21 cellular contexts compared by ENCODE assay signal in the genomic region with DNA sequence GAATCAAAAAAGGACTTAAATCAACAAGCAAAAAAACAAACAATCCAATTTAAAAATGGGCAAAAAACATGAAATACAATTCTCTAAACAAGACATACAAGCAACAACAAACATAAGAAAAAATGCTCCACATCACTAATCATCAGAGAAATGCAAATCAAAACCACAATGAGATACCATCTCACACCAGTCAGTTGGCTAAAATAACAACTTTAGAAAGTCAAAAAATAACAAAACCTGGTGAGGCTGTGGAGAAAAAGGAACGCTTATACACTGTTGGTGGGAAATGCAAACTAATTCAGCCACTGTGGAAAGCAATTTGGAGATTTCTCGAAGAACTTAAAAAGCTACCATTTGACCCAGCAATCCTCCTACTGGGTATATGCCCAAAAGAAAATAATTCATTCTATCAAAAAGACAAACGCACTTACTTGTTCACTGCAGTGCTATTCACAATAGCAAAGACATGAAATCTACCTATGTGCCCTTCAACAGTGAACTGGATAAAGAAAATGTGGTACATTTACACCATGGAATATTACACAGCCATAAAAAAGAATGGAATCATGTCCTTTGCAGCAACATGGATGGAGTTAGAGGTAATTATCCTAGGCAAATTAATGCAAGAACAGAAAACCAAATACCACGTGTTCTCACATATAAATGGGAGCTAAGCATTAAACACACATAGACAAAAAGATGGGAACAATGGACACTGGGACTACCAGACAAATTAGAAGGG. TPM values are rescaled to one million over a fixed set of nuclear protein-coding genes. Genes with fewer than 3 reads are reported as not detected.
DNase-seq lines count a peak whose midpoint lies in the region; ATAC-seq, FAIRE-seq and TF ChIP-seq lines count a peak whose summit lies in the region.
"Had no signal": no experiment of that assay in that cellular context is flagged by ENCODE, and none has a peak within 500 bp of the region (broad histone marks: within the 10 kb centered on the region; RNA-seq: fewer than 3 reads in every experiment).

No MANE protein-coding gene starts in this region.

- in situ Hi-C loops in HepG2 (cut with HindIII; ENCODE audit: extremely low pct_ligation_motif_present, low pct_unique_long_range_greater_than_20kb) (no loop called here), GM13977 (cut with MboI; ENCODE audit: low pct_unique_long_range_greater_than_20kb, low sequenced_read_pairs, unreplicated experiment) (no loop called here)

- no TSS peak for BruUV-seq in HepG2 (replicated peaks; lab: Mats Ljungman, UMichigan)

- intact Hi-C loops in HepG2 (cut with micrococcal nuclease; ENCODE audit: unreplicated experiment) = no loop called here
- intact Hi-C loops in right lobe of liver (cut with DNase I) = no loop called here

- H3K27ac ChIP-seq in HepG2 (ENCODE audit: extremely low read length, insufficient read depth, low read length) (no peak overlapping the region), right lobe of liver (no peak overlapping the region)
- H3K27ac ChIP-seq: HL-60, PC-9 had no signal

- 5% methylated on average over 4 of the region's 4 CpGs for WGBS in HepG2 (ENCODE audit: low lambda C conversion rate)
- WGBS in right lobe of liver (ENCODE audit: insufficient coverage, low coverage, low lambda C conversion rate, missing lambda C conversion rate) = 65% methylated on average over 4 of the region's 4 CpGs

- no peak overlapping the region for H2AFZ ChIP-seq in HepG2 (ENCODE audit: low read length)
- H2AFZ ChIP-seq: GM23338, PC-9 had no signal

- no peak for FAIRE-seq in HepG2 (lab: Jason Lieb, UNC)
- FAIRE-seq: GM12878 had no signal

- no peak for TF ChIP-seq RAD21 in HepG2 (CRISPR knock-in tag; IDR thresholded peaks at IDR 0.05)

- H3K4me1 ChIP-seq in HepG2 (ENCODE audit: insufficient read depth, low read length) (no peaks in the 10 kb centered on the region), right lobe of liver (no peaks in the 10 kb centered on the region)
- H3K4me1 ChIP-seq: BE2C had no signal

- CTCF ChIA-PET in HepG2 (lab: Yijun Ruan, JAX; ENCODE audit: low intra/inter-chr PET ratio, low total read pairs) = no interaction called here

- no peak for TF ChIP-seq CTCF in HepG2 (CRISPR knock-in tag; IDR thresholded peaks at IDR 0.05)
- TF ChIP-seq CTCF in right lobe of liver (IDR thresholded peaks at IDR 0.05) = no peak
- no peak for TF ChIP-seq CTCF in GM13977 (IDR thresholded peaks at IDR 0.05; ENCODE audit: extremely low read depth, insufficient read depth, missing control alignments)

- H3K4me3 ChIP-seq in HepG2 (replicated peaks in 1 of 3; ENCODE audit: insufficient read depth in 1 of 3, low read depth in 2 of 3, low read length in 3 of 3) = no peak overlapping the region
- no peak overlapping the region for H3K4me3 ChIP-seq in right lobe of liver
- H3K4me3 ChIP-seq: GM12878, GM23338, PC-9 had no signal

- H3K27me3 ChIP-seq in HepG2 (ENCODE audit: control insufficient read depth in 1 of 2, insufficient read depth in 2 of 2, low read length in 2 of 2) (no peaks in the 10 kb centered on the region), right lobe of liver (no peaks in the 10 kb centered on the region)
- H3K27me3 ChIP-seq: BE2C had no signal

- TF ChIP-seq EP300 in HepG2 (IDR thresholded peaks at IDR 0.05; ENCODE audit: low read depth in 2 of 2, low read length in 2 of 2) = no peak
- TF ChIP-seq EP300 in HepG2 (CRISPR knock-in tag; IDR thresholded peaks at IDR 0.05; ENCODE audit: borderline replicate concordance) = no peak

- ATAC-seq in HepG2 (no peak), right lobe of liver (no peak), HG03378 (IDR thresholded peaks at IDR 0.05; ENCODE audit: unreplicated experiment) (peak; percentile 62), GM19324 (IDR thresholded peaks at IDR 0.05; ENCODE audit: low FRiP score, unreplicated experiment) (no peak)
- ATAC-seq: GM12878, GM23338 had no signal

- H3K9me3 ChIP-seq in HepG2 (ENCODE audit: low read length) (peaks cover 49% of the 10 kb centered on the region), right lobe of liver (no peaks in the 10 kb centered on the region)
- H3K9me3 ChIP-seq: BE2C had no signal

- no peak overlapping the region for H3K9ac ChIP-seq in HepG2 (ENCODE audit: insufficient read depth, low read depth, low read length)

- H3K79me2 ChIP-seq in HepG2 (ENCODE audit: insufficient read depth, low read length) = no peaks in the 10 kb centered on the region

- TF ChIP-seq POLR2A in HepG2 (IDR thresholded peaks at IDR 0.05; ENCODE audit: insufficient read depth in 1 of 2, low read depth in 2 of 2, low read length in 2 of 2) (no peak), right lobe of liver (IDR thresholded peaks at IDR 0.05) (no peak)

- POLR2A ChIA-PET in HepG2 (lab: Yijun Ruan, JAX) = no interaction called here

- H3K36me3 ChIP-seq in HepG2 (replicated peaks in 1 of 2; ENCODE audit: control insufficient read depth in 1 of 2, insufficient read depth in 2 of 2, low read length in 2 of 2) (no peaks in the 10 kb centered on the region), right lobe of liver (no peaks in the 10 kb centered on the region)
- H3K36me3 ChIP-seq: BE2C had no signal

- DNase-seq in HepG2 (ENCODE audit: low spot score) = no peak
- no peak for DNase-seq in right lobe of liver
- peak; percentile 70 for DNase-seq in astrocyte of the hippocampus (ENCODE audit: low read depth, low spot score)
- DNase-seq in GM13977 (ENCODE audit: low spot score) = no peak
- no peak for DNase-seq in NCI-H2227 (lab: John Stamatoyannopoulos, UW; ENCODE audit: unreplicated experiment)
- DNase-seq in GOT3 (lab: John Stamatoyannopoulos, UW) = no peak
- DNase-seq: BE2C; CD4-positive, CD25-positive, alpha-beta regulatory T cell; COR-L47; DMS153; Kasumi-1; NCI-H1105; NCI-H1694 treated with DMSO at 0.1 percent for 48 hours; NCI-H510A; PC-9 had no signal

- no peak overlapping the region for H3K4me2 ChIP-seq in HepG2 (ENCODE audit: low read depth, low read length)
- H3K4me2 ChIP-seq: GM23338, PC-9 had no signal

- H4K20me1 ChIP-seq in HepG2 (ENCODE audit: insufficient read depth, low read length) = no peaks in the 10 kb centered on the region

TF ChIP-seq in HepG2, 621 proteins besides CTCF, POLR2A, EP300 and RAD21 (continues in another document):
- TF ChIP-seq PLRG1 (conservative IDR thresholded peaks at IDR 0.05) = 0 out of 2 replicates have a peak, but pooled peaks have one; percentile 40
- TF ChIP-seq, protein P1, sequence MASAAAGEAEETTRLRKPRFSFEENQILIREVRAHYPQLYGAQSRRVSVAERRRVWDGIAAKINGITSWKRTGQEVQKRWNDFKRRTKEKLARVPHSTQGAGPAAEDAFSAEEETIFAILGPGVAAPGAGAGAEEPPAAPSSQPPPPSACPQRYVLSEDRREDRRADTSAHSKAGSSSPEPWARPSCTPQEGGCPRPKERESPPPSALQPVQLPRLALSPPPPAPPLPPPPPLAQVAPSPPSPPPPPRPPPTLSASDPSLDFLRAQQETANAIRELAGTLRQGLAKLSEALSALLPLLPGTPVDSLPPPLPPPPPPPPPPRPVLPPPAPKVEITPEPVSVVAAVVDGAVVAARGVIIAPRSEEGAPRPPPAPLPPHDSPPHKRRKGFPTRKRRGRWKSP (CRISPR knock-in tag; IDR thresholded peaks at IDR 0.05) = no peak
- TF ChIP-seq, protein P2, sequence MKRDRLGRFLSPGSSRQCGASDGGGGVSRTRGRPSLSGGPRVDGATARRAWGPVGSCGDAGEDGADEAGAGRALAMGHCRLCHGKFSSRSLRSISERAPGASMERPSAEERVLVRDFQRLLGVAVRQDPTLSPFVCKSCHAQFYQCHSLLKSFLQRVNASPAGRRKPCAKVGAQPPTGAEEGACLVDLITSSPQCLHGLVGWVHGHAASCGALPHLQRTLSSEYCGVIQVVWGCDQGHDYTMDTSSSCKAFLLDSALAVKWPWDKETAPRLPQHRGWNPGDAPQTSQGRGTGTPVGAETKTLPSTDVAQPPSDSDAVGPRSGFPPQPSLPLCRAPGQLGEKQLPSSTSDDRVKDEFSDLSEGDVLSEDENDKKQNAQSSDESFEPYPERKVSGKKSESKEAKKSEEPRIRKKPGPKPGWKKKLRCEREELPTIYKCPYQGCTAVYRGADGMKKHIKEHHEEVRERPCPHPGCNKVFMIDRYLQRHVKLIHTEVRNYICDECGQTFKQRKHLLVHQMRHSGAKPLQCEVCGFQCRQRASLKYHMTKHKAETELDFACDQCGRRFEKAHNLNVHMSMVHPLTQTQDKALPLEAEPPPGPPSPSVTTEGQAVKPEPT (CRISPR knock-in tag; IDR thresholded peaks at IDR 0.05; ENCODE audit: low read depth) = no peak
- no peak for TF ChIP-seq MIER3 (CRISPR knock-in tag; IDR thresholded peaks at IDR 0.05; ENCODE audit: borderline replicate concordance)
- no peak for TF ChIP-seq ZNF274 (CRISPR knock-in tag; IDR thresholded peaks at IDR 0.05)
- TF ChIP-seq, protein P3, sequence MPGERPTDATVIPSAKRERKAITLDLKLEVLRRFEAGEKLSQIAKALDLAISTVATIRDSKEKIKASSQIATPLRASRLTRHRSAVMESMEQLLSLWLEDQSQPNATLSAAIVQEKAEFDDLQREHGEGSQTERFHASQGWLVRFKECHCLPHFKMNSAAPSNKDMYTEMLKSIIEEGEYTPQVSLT (CRISPR knock-in tag; IDR thresholded peaks at IDR 0.05; ENCODE audit: borderline replicate concordance, low read depth) = no peak

RNA-seq across cellular contexts. Expression of a gene that starts 26.9 kb away (rescaled TPM):
- total RNA-seq in HepG2 (2016; rRNA removed; fragmentation: Illumina TruSeq; extraction: Trizol) (0.22 and 0.41 TPM in 2 replicates), right lobe of liver (1 to 10 TPM in 5 of 6 experiments, under 1 TPM in 1; 0.74 to 6.2 (median 2.2) TPM)
- total RNA-seq in HepG2 (2016; cell fraction: cytosol; rRNA removed; fragmentation: Illumina TruSeq; extraction: Trizol; ENCODE audit: low read depth) = 0.18 and 0.61 TPM in 2 replicates
- total RNA-seq in HepG2 (2016; cell fraction: insoluble cytoplasmic fraction; rRNA removed; fragmentation: Illumina TruSeq; extraction: Trizol) = 0.22 and 0.34 TPM in 2 replicates
- total RNA-seq in HepG2 (2016; cell fraction: membrane; rRNA removed; fragmentation: Illumina TruSeq; extraction: Trizol) = 0.10 and 0.25 TPM in 2 replicates
- 0.50 and 0.65 TPM in 2 replicates for total RNA-seq in HepG2 (2016; cell fraction: nucleus; rRNA removed; fragmentation: Illumina TruSeq; extraction: Trizol)
- 1.3 TPM in 2 replicates for polyA plus RNA-seq in HepG2 (2011; rRNA removed)
- polyA plus RNA-seq in HepG2 (2011; cell fraction: cytosol; rRNA removed) = 0.66 and 0.73 TPM in 2 replicates
- polyA plus RNA-seq in HepG2 (2011; cell fraction: nucleus; rRNA removed) = 1.9 and 2.5 TPM in 2 replicates
- polyA plus RNA-seq in HepG2 (2012) = 0.72 and 0.75 TPM in 2 replicates
- 0.09 and 0.10 TPM in 2 replicates for polyA plus RNA-seq in HepG2 (2016; cell fraction: cytosol; fragmentation: Illumina TruSeq; extraction: Trizol; ENCODE audit: low read depth)
- polyA plus RNA-seq in HepG2 (2016; cell fraction: insoluble cytoplasmic fraction; fragmentation: Illumina TruSeq; extraction: Trizol; ENCODE audit: low read depth) = 0.32 and 0.38 TPM in 2 replicates
- 0.10 TPM in 1 of 2 replicates, not detected in the other for polyA plus RNA-seq in HepG2 (2016; cell fraction: membrane; fragmentation: Illumina TruSeq; extraction: Trizol; ENCODE audit: low read depth)
- polyA plus RNA-seq in HepG2 (2016; cell fraction: nucleus; fragmentation: Illumina TruSeq; extraction: Trizol; ENCODE audit: insufficient read depth, low read depth) = 0.43 and 1.0 TPM in 2 replicates
- polyA minus RNA-seq in HepG2 (2011; rRNA and poly(A)+ RNA removed; ENCODE audit: low replicate concordance) = 4.2 TPM in 1 of 2 replicates, not detected in the other
- polyA minus RNA-seq in HepG2 (2011; cell fraction: cytosol; rRNA and poly(A)+ RNA removed) = 1.7 and 2.5 TPM in 2 replicates
- polyA minus RNA-seq in HepG2 (2011; cell fraction: nucleus; rRNA and poly(A)+ RNA removed) = 7.3 and 8.1 TPM in 2 replicates
- total RNA-seq: CD4-positive, CD25-positive, alpha-beta regulatory T cell; T-helper 1 cell treated with Interleukin-12 subunit alpha and Interleukin-12 subunit beta and Interleukin-4 antibody, amounts not matched to agents 30 ng/mL and 1 ng/mL, for 36 hours had no signal
- polyA plus RNA-seq: CD4-positive, CD25-positive, alpha-beta regulatory T cell had no signal
